In the genomic region with DNA sequence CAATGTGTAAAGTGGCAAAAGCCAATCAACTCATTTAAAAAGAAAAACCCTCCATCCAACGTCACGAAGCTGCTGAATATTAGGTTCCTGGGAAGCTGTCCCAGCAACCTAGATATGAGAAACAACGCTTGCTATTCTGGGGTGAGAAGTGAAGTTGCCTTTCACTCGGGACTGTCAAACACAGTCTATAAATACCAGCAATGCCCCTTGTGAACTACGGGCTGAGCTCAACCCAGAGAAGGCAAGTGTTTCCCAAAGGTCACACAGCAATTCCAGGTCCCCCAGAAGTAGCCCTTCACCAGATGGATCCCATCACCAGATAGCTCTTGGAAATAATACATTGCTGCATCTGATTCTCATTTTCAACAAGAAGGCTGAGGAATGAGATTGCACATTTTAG, we compare ENCODE assay signal across 2 cellular contexts.
TF ChIP-seq lines count a peak whose summit lies in the region.

No MANE protein-coding gene starts in this region.

TF ChIP-seq in HEK293, 187 proteins besides CTCF, POLR2A, EP300 and RAD21:
- TF ChIP-seq, protein P1, sequence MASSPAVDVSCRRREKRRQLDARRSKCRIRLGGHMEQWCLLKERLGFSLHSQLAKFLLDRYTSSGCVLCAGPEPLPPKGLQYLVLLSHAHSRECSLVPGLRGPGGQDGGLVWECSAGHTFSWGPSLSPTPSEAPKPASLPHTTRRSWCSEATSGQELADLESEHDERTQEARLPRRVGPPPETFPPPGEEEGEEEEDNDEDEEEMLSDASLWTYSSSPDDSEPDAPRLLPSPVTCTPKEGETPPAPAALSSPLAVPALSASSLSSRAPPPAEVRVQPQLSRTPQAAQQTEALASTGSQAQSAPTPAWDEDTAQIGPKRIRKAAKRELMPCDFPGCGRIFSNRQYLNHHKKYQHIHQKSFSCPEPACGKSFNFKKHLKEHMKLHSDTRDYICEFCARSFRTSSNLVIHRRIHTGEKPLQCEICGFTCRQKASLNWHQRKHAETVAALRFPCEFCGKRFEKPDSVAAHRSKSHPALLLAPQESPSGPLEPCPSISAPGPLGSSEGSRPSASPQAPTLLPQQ (tag by site-specific recombination; IDR thresholded peaks at IDR 0.05): no peak
- TF ChIP-seq, protein P2, sequence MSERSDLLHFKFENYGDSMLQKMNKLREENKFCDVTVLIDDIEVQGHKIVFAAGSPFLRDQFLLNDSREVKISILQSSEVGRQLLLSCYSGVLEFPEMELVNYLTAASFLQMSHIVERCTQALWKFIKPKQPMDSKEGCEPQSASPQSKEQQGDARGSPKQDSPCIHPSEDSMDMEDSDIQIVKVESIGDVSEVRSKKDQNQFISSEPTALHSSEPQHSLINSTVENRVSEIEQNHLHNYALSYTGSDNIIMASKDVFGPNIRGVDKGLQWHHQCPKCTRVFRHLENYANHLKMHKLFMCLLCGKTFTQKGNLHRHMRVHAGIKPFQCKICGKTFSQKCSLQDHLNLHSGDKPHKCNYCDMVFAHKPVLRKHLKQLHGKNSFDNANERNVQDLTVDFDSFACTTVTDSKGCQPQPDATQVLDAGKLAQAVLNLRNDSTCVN (tag by site-specific recombination; optimal IDR thresholded peaks at IDR 0.05): no peak
- TF ChIP-seq BCL11A (tag by site-specific recombination; IDR thresholded peaks at IDR 0.05; ENCODE audit: low read depth) (no peak), ZNF768 (tag by site-specific recombination; IDR thresholded peaks at IDR 0.05) (peak; percentile 28; the same call in 1 of the 2 replicates), ZNF521 (tag by site-specific recombination; IDR thresholded peaks at IDR 0.05) (no peak), ZNF544 (tag by site-specific recombination; IDR thresholded peaks at IDR 0.05) (no peak), ZNF776 (tag by site-specific recombination; IDR thresholded peaks at IDR 0.05; ENCODE audit: borderline replicate concordance) (no peak)
TF ChIP-seq in HEK293: peak in this region for 1.

TF ChIP-seq in GM12878, 131 proteins besides CTCF, POLR2A, EP300 and RAD21:
- TF ChIP-seq PBX3 (IDR thresholded peaks at IDR 0.05; ENCODE audit: insufficient replicate concordance, low read depth, low read length): no peak
- no peak for TF ChIP-seq ATF7 (IDR thresholded peaks at IDR 0.05; ENCODE audit: low read depth)
- TF ChIP-seq EZH2 (IDR thresholded peaks at IDR 0.05; ENCODE audit: borderline replicate concordance, control insufficient read depth, low read depth, low read length): no peak
- TF ChIP-seq POLR2AphosphoS2 (IDR thresholded peaks at IDR 0.05; ENCODE audit: low read depth, low read length): no peak
- TF ChIP-seq RB1 (IDR thresholded peaks at IDR 0.05; ENCODE audit: borderline replicate concordance): no peak
- no peak for TF ChIP-seq ASH2L (IDR thresholded peaks at IDR 0.05; ENCODE audit: borderline replicate concordance, low read depth)
- TF ChIP-seq EGR1 (IDR thresholded peaks at IDR 0.05; ENCODE audit: borderline replicate concordance in 1 of 2, low read depth in 2 of 2, low read length in 2 of 2): no peak
TF ChIP-seq in GM12878: peak in this region for 0.
